ENCODE assay signal across 34 cellular contexts in the genomic region with DNA sequence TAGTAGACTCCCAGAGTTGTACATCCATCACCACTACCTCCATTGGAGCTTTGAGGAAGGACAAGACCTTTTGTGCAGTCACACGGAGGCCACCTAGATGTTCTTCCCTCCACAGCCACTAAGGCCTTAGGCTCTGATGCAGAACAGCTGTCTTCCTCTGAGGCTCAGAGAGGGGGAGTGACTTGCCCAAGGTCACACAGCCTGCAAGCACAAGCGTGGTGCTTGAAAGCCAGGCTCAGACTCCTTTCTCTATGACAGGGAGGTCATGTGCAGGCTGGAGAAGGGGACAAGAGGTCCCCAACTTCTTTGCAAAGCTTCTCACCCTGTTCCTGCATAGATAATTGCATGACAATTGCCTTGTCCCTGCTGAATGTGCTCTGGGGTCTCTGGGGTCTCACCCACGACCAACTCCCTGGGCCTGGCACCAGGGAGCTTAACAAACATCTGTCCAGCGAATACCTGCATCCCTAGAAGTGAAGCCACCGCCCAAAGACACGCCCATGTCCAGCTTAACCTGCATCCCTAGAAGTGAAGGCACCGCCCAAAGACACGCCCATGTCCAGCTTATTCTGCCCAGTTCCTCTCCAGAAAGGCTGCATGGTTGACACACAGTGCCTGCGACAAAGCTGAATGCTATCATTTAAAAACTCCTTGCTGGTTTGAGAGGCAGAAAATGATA. TPM values are rescaled to one million over a fixed set of nuclear protein-coding genes. Genes with fewer than 3 reads are reported as not detected.
A peak's percentile ranks its signal among the peaks of the same experiment; 100 is the strongest.
DNase-seq lines count a peak whose midpoint lies in the region; ATAC-seq, FAIRE-seq and TF ChIP-seq lines count a peak whose summit lies in the region.
"Had no signal": no experiment of that assay in that cellular context is flagged by ENCODE, and none has a peak within 500 bp of the region (broad histone marks: within the 10 kb centered on the region; RNA-seq: fewer than 3 reads in every experiment).

No MANE protein-coding gene starts in this region.

- TF ChIP-seq EP300 in ovary (IDR thresholded peaks at IDR 0.05), result no peak

- POLR2A ChIA-PET in HCT116 (lab: Charles Lee), result no interaction called here

- H2AFZ ChIP-seq in HCT116 (ENCODE audit: low read depth, low read length, poor library complexity, severe bottlenecking), result no peak overlapping the region
- H2AFZ ChIP-seq: GM23248 had no signal

- no TSS peak for BruUV-seq in HCT116 (replicated peaks; lab: Mats Ljungman, UMichigan)

- ATAC-seq in HCT116 (peak; percentile 63; the same call in 1 of the 2 replicates), GM18511 (IDR thresholded peaks at IDR 0.05; ENCODE audit: unreplicated experiment) (no peak)
- ATAC-seq: activated naive CD4-positive, alpha-beta T cell treated with anti-CD3 and anti-CD28 coated beads, Interleukin-2, amount 50 U/mL, for 72 hours; activated T-cell treated with anti-CD3 and anti-CD28 coated beads, Interleukin-2, amount 50 U/mL, for 72 hours; esophagus mucosa; GM12878; left colon; naive thymus-derived CD4-positive, alpha-beta T cell; stimulated activated memory B cell treated with anti-CD40 and anti-IgM and Interleukin-4, amounts not matched to agents 10 μg/mL and 1 μg/mL and 100 μg/mL, for 72 hours had no signal

- H3K79me2 ChIP-seq in HCT116 (ENCODE audit: insufficient read depth, low read length), result no peaks in the 10 kb centered on the region

- no peak overlapping the region for H3K4me2 ChIP-seq in HCT116 (ENCODE audit: low read length)

- no peaks in the 10 kb centered on the region for H3K36me3 Mint-ChIP-seq in CD14-positive monocyte
- no peaks in the 10 kb centered on the region for H3K36me3 Mint-ChIP-seq in HFFc6 (ENCODE audit: low read depth)
- H3K36me3 Mint-ChIP-seq: activated naive CD4-positive, alpha-beta T cell treated with anti-CD3 and anti-CD28 coated beads, Interleukin-2, amount 50 U/mL, for 72 hours; CD4-positive, CD25-positive, alpha-beta regulatory T cell; naive thymus-derived CD4-positive, alpha-beta T cell; stimulated activated memory B cell treated with anti-CD40 and anti-IgM and Interleukin-4, amounts not matched to agents 10 μg/mL and 1 μg/mL and 100 μg/mL, for 72 hours had no signal

- intact Hi-C loops in CD14-positive monocyte (cut with micrococcal nuclease), result loop anchor here in 1 of 2 donors (5.0 kb wide), 1 partner anchor 602 kb away; the partner anchor contains the start of gene GEMIN4
- intact Hi-C loops in HCT116 (cut with micrococcal nuclease), result no loop called here
- intact Hi-C loops in kidney (cut with DNase I), result no loop called here
- intact Hi-C loops in ovary (cut with DNase I), result loop anchor here in 1 of 4 donors (5.0 kb wide), 2 partner anchors 237 to 547 kb away; no protein-coding TSS in a partner anchor

- H3K27me3 ChIP-seq in HCT116 (ENCODE audit: insufficient read depth, low read length) (no peaks in the 10 kb centered on the region), ovary (no peaks in the 10 kb centered on the region)
- H3K27me3 ChIP-seq: vagina had no signal

- FAIRE-seq in kidney (lab: Jason Lieb, UNC), result no peak
- FAIRE-seq: GM12878 had no signal

- no peak overlapping the region for H3K4me3 Mint-ChIP-seq in CD14-positive monocyte
- H3K4me3 Mint-ChIP-seq in HFFc6, result no peak overlapping the region
- H3K4me3 Mint-ChIP-seq: activated T-cell treated with anti-CD3 and anti-CD28 coated beads, Interleukin-2, amount 50 U/mL, for 72 hours; CD4-positive, CD25-positive, alpha-beta regulatory T cell; mesothelial cell of epicardium; naive thymus-derived CD4-positive, alpha-beta T cell; stimulated activated memory B cell treated with anti-CD40 and anti-IgM and Interleukin-4, amounts not matched to agents 10 μg/mL and 1 μg/mL and 100 μg/mL, for 72 hours had no signal

- H3K9ac ChIP-seq in HCT116 (ENCODE audit: low read length), result no peak overlapping the region
- H3K9ac ChIP-seq in kidney (ENCODE audit: low read length in 2 of 2), result no peak overlapping the region
- H3K9ac ChIP-seq: GM23248 had no signal

- H3K27me3 Mint-ChIP-seq in CD14-positive monocyte (ENCODE audit: low read depth in 3 of 3), result peaks cover 0 to 10% (median 8%) of the 10 kb centered on the region in 3 donors
- H3K27me3 Mint-ChIP-seq in HFFc6 (ENCODE audit: insufficient read depth), result peaks cover 10% of the 10 kb centered on the region
- H3K27me3 Mint-ChIP-seq: CD4-positive, CD25-positive, alpha-beta regulatory T cell had no signal

- H3K4me3 ChIP-seq in HCT116 (replicated peaks in 1 of 2; ENCODE audit: low read depth in 1 of 2, low read length in 2 of 2) (no peak overlapping the region), kidney (ENCODE audit: low read length in 2 of 2) (no peak overlapping the region), ovary (no peak overlapping the region)
- H3K4me3 ChIP-seq: coronary artery, GM12878, GM23248, vagina had no signal

- DNase-seq in CD14-positive monocyte (ENCODE audit: low spot score) (peak; percentile 16), HCT116 (ENCODE audit: low read depth, low spot score) (no peak), kidney (peak; percentile 22), ovary (peak in 4 of 5 donors; percentile 4 to 13 (median 8)), HFFc6 (no peak), HUDEP-2 (lab: John Stamatoyannopoulos, UW; ENCODE audit: unreplicated experiment in 76 of 76) (no peak), AML-193 (lab: John Stamatoyannopoulos, UW) (no peak)
- DNase-seq: activated T-cell treated with anti-CD3 and anti-CD28 coated beads, Interleukin-2, amount 50 U/mL, for 72 hours; anterior cingulate cortex; CD4-positive, CD25-positive, alpha-beta regulatory T cell; DMS 273 treated with DMSO at 0.1 percent for 48 hours; EL; foreskin fibroblast; GM23248; IMR-90; NCI-H1694; NK-92 treated with Interleukin-12 subunit alpha and Interleukin-12 subunit beta, amount 100 ng/mL, for 24 hours; SHP77 treated with DMSO at 0.1 percent for 48 hours; stimulated activated CD4-positive, alpha-beta T cell treated with anti-CD3 and anti-CD28 coated beads, Interleukin-4, amount 100 ng/mL, for 4 hours; T-helper 9 cell had no signal

- CTCF ChIA-PET in HCT116 (lab: Charles Lee), result interaction anchor here (1.6 kb wide), 1 partner anchor 550 kb away, joined by 6 read pairs; no protein-coding TSS in a partner anchor

- RAD21 ChIA-PET in HCT116 (lab: Charles Lee; ENCODE audit: low non-redundant PET in 1 of 2, low total read pairs in 2 of 2, uncharacterized antibody in 2 of 2, unreplicated experiment in 2 of 2), result no interaction called here

- H3K9me3 Mint-ChIP-seq in CD14-positive monocyte (no peaks in the 10 kb centered on the region), HFFc6 (no peaks in the 10 kb centered on the region)
- H3K9me3 Mint-ChIP-seq: activated naive CD4-positive, alpha-beta T cell treated with anti-CD3 and anti-CD28 coated beads, Interleukin-2, amount 50 U/mL, for 72 hours; activated T-cell treated with anti-CD3 and anti-CD28 coated beads, Interleukin-2, amount 50 U/mL, for 72 hours; CD4-positive, CD25-positive, alpha-beta regulatory T cell; mesothelial cell of epicardium; naive thymus-derived CD4-positive, alpha-beta T cell; stimulated activated memory B cell treated with anti-CD40 and anti-IgM and Interleukin-4, amounts not matched to agents 10 μg/mL and 1 μg/mL and 100 μg/mL, for 72 hours had no signal

- no peaks in the 10 kb centered on the region for H4K20me1 ChIP-seq in HCT116 (ENCODE audit: insufficient read depth)

- H3K27ac ChIP-seq in HCT116 (ENCODE audit: low read depth, low read length) (no peak overlapping the region), kidney (ENCODE audit: low read depth in 2 of 2, low read length in 2 of 2) (no peak overlapping the region), ovary (no peak overlapping the region)
- H3K27ac ChIP-seq: coronary artery, GM23248, vagina, VCaP had no signal

- WGBS in ovary, 3 donors, result 72 to 80% (median 77%) methylated on average over 9 of the region's 9 CpGs

- no peaks in the 10 kb centered on the region for H3K9me2 ChIP-seq in HCT116 (ENCODE audit: insufficient read depth)

- no peaks in the 10 kb centered on the region; a peak in 1 of 4 replicates for H3K4me1 ChIP-seq in HCT116 (ENCODE audit: control insufficient read depth in 1 of 2, insufficient read depth in 2 of 2, low read length in 2 of 2)
- H3K4me1 ChIP-seq in kidney (ENCODE audit: control insufficient read depth in 1 of 2, insufficient read depth in 1 of 2, low read depth in 1 of 2, low read length in 2 of 2), result no peaks in the 10 kb centered on the region
- H3K4me1 ChIP-seq in ovary (ENCODE audit: insufficient read depth), result no peaks in the 10 kb centered on the region
- H3K4me1 ChIP-seq: vagina had no signal

- H3K4me1 Mint-ChIP-seq in CD14-positive monocyte, result no peaks in the 10 kb centered on the region
- peaks cover 7% of the 10 kb centered on the region for H3K4me1 Mint-ChIP-seq in HFFc6 (ENCODE audit: low read depth)
- H3K4me1 Mint-ChIP-seq: CD4-positive, CD25-positive, alpha-beta regulatory T cell; mesothelial cell of epicardium; naive thymus-derived CD4-positive, alpha-beta T cell; stimulated activated memory B cell treated with anti-CD40 and anti-IgM and Interleukin-4, amounts not matched to agents 10 μg/mL and 1 μg/mL and 100 μg/mL, for 72 hours had no signal

- no peak overlapping the region for H3K27ac Mint-ChIP-seq in CD14-positive monocyte
- H3K27ac Mint-ChIP-seq in HFFc6, result no peak overlapping the region
- H3K27ac Mint-ChIP-seq: activated naive CD4-positive, alpha-beta T cell treated with anti-CD3 and anti-CD28 coated beads, Interleukin-2, amount 50 U/mL, for 72 hours; activated T-cell treated with anti-CD3 and anti-CD28 coated beads, Interleukin-2, amount 50 U/mL, for 72 hours; CD4-positive, CD25-positive, alpha-beta regulatory T cell; mesothelial cell of epicardium; naive thymus-derived CD4-positive, alpha-beta T cell; stimulated activated memory B cell treated with anti-CD40 and anti-IgM and Interleukin-4, amounts not matched to agents 10 μg/mL and 1 μg/mL and 100 μg/mL, for 72 hours had no signal

- TF ChIP-seq CTCF in CD14-positive monocyte (IDR thresholded peaks at IDR 0.05) (no peak), HCT116 (IDR thresholded peaks at IDR 0.05 in 2 of 3, conservative IDR thresholded peaks at IDR 0.05 in 1 of 3; ENCODE audit: borderline replicate concordance in 1 of 3, insufficient read depth in 1 of 3, low read depth in 2 of 3, low read length in 2 of 3) (no peak), kidney (IDR thresholded peaks at IDR 0.05; ENCODE audit: borderline replicate concordance, extremely low read depth, insufficient read depth) (no peak), ovary (IDR thresholded peaks at IDR 0.05) (no peak), HFFc6 (IDR thresholded peaks at IDR 0.05) (no peak)

- no peak for TF ChIP-seq RAD21 in HCT116 (IDR thresholded peaks at IDR 0.05; ENCODE audit: low read depth)

- H3K9me3 ChIP-seq in HCT116 (ENCODE audit: control insufficient read depth in 1 of 2, insufficient read depth in 1 of 2, low read depth in 1 of 2, low read length in 2 of 2), result no peaks in the 10 kb centered on the region
- no peaks in the 10 kb centered on the region for H3K9me3 ChIP-seq in kidney (ENCODE audit: control insufficient read depth in 1 of 2, low read length in 2 of 2)
- no peaks in the 10 kb centered on the region for H3K9me3 ChIP-seq in ovary
- H3K9me3 ChIP-seq: vagina had no signal

- no peak for TF ChIP-seq POLR2A in HCT116 (IDR thresholded peaks at IDR 0.05; ENCODE audit: borderline replicate concordance, extremely low read depth, insufficient read depth, insufficient read length)
- TF ChIP-seq POLR2A in ovary (IDR thresholded peaks at IDR 0.05), result no peak

- no peaks in the 10 kb centered on the region; a peak in 1 of 4 replicates for H3K36me3 ChIP-seq in HCT116 (ENCODE audit: control insufficient read depth in 1 of 2, insufficient read depth in 2 of 2, low read length in 2 of 2)
- no peaks in the 10 kb centered on the region for H3K36me3 ChIP-seq in kidney (ENCODE audit: control insufficient read depth in 1 of 2, insufficient read depth in 2 of 2, low read length in 2 of 2)
- H3K36me3 ChIP-seq in ovary, result no peaks in the 10 kb centered on the region
- H3K36me3 ChIP-seq: vagina had no signal

RNA-seq across cellular contexts. Expression of gene SCGB1C2, which starts 12.7 kb away (rescaled TPM):
- polyA plus RNA-seq in CD14-positive monocyte (not detected), kidney (ENCODE audit: insufficient read depth, low read depth, low replicate concordance) (not detected), ovary (not detected)
- total RNA-seq in HCT116 (2021; ENCODE audit: unreplicated experiment) (not detected), kidney (not detected), ovary (not detected)
- not detected in 2 replicates for polyA plus RNA-seq in HCT116 (2012)
- total RNA-seq in HFFc6 (2021; fragmentation: NEBNext Ultra II Directional; extraction: Animal tissue kit (Norgen Biotek cat#: 25700)), result not detected
- total RNA-seq: activated naive CD4-positive, alpha-beta T cell treated with anti-CD3 and anti-CD28 coated beads, Interleukin-2, amount 50 U/mL, for 72 hours; activated T-cell treated with anti-CD3 and anti-CD28 coated beads, Interleukin-2, amount 50 U/mL, for 72 hours; CD4-positive, CD25-positive, alpha-beta regulatory T cell; esophagus mucosa; GM12878; GM23248; IMR-90; left colon; mesothelial cell of epicardium; naive thymus-derived CD4-positive, alpha-beta T cell; NCI-H460; omental fat pad; temporal lobe; vagina had no signal
- polyA plus RNA-seq: CD4-positive, CD25-positive, alpha-beta regulatory T cell; GM12878; GM23248; IMR-90; naive thymus-derived CD4-positive, alpha-beta T cell had no signal

RNA-seq across cellular contexts. Expression of gene DOC2B, which starts 31.4 kb away (rescaled TPM):
- polyA plus RNA-seq in CD14-positive monocyte, result under 1 TPM in 1 of 2 donors, not detected in 1; 0.02 TPM
- total RNA-seq in HCT116 (2021; ENCODE audit: unreplicated experiment), result 15.2 TPM
- polyA plus RNA-seq in HCT116 (2012), result 7.5 and 9.8 TPM in 2 replicates
- total RNA-seq in kidney, result 21.6 TPM
- 4.2 TPM for polyA plus RNA-seq in kidney (ENCODE audit: insufficient read depth, low read depth, low replicate concordance)
- 1 to 10 TPM in 6 of 7 donors, under 1 TPM in 1; 0.83 to 4.5 (median 2.0) TPM for total RNA-seq in ovary
- polyA plus RNA-seq in ovary, result 1 to 10 TPM; 1.3 to 4.2 TPM
- not detected for total RNA-seq in HFFc6 (2021; fragmentation: NEBNext Ultra II Directional; extraction: Animal tissue kit (Norgen Biotek cat#: 25700))
- total RNA-seq: CD4-positive, CD25-positive, alpha-beta regulatory T cell; GM12878; GM23248; IMR-90 had no signal
- polyA plus RNA-seq: CD4-positive, CD25-positive, alpha-beta regulatory T cell; GM12878; IMR-90; naive thymus-derived CD4-positive, alpha-beta T cell had no signal

Comparison
In these comparisons a context has a peak if more than half of its experiments do, and no peak if none do; other contexts are left out.
1. DNase-seq: peak in CD14-positive monocyte (single experiment), kidney (single experiment) and ovary (4 of 5); none in HCT116 (single experiment), HFFc6 (single experiment), HUDEP-2 (0 of 76) and AML-193 (0 of 2).